In the genomic region with DNA sequence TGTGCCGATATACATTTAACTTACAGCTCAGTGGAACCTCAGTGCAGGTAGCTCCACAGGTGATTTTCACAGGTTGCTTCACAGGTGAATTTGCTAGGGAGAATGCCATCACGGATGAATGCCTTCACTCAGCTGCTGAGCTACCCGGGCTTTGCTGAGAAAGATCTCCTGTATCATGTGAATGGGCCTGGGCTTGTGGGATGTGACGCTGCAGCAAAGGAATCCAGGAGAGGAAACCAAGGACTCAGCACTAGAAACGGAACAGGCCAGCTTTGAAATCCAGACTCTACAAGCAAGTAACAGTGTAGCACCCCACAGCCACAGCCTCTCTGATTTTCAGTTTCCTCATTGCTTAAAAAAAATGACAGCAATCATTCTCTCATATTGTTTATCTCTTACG, we compare ENCODE assay signal across 18 cellular contexts.
A peak's percentile ranks its signal among the peaks of the same experiment; 100 is the strongest.
DNase-seq lines count a peak whose midpoint lies in the region; FAIRE-seq and TF ChIP-seq lines count a peak whose summit lies in the region.
"Had no signal": no experiment of that assay in that cellular context is flagged by ENCODE, and none has a peak within 500 bp of the region (broad histone marks: within the 10 kb centered on the region; RNA-seq: fewer than 3 reads in every experiment).

No MANE protein-coding gene starts in this region.

- H3K27me3 ChIP-seq in esophagus squamous epithelium = no peaks in the 10 kb centered on the region
- no peaks in the 10 kb centered on the region for H3K27me3 ChIP-seq in thyroid gland
- H3K27me3 ChIP-seq in SJCRH30 = no peaks in the 10 kb centered on the region
- H3K27me3 ChIP-seq: BE2C had no signal

- H3K9me3 ChIP-seq in esophagus squamous epithelium (no peaks in the 10 kb centered on the region), thyroid gland (no peaks in the 10 kb centered on the region), SJCRH30 (replicated peaks) (no peaks in the 10 kb centered on the region)
- H3K9me3 ChIP-seq: A549, HAP-1 had no signal

- H3K4me3 ChIP-seq in epithelial cell of esophagus (ENCODE audit: low read length) = no peak overlapping the region
- H3K4me3 ChIP-seq in esophagus squamous epithelium = no peak overlapping the region
- no peak overlapping the region for H3K4me3 ChIP-seq in thyroid gland (replicated peaks in 1 of 3)
- H3K4me3 ChIP-seq in SJCRH30 = no peak overlapping the region
- H3K4me3 ChIP-seq: A549, HAP-1 had no signal

- H3K27ac ChIP-seq in esophagus squamous epithelium = peak overlapping the region in 3 of 4 donors; percentile 4 to 42 (median 18)
- no peak overlapping the region for H3K27ac ChIP-seq in thyroid gland
- H3K27ac ChIP-seq in SJCRH30 = no peak overlapping the region
- H3K27ac ChIP-seq: A549, C4-2B had no signal

- no peak for FAIRE-seq in D721Med (lab: Jason Lieb, UNC)
- FAIRE-seq: A549, GM12892, H1 had no signal

- DNase-seq in epithelial cell of esophagus (ENCODE audit: low read depth) (peak; percentile 79), esophagus squamous epithelium (lab: John Stamatoyannopoulos, UW) (no peak), kidney tubule cell (ENCODE audit: low spot score) (peak; percentile 85), thyroid gland (peak; percentile 8 to 10), SJCRH30 (no peak), cerebellum (ENCODE audit: low spot score) (no peak), D721Med (ENCODE audit: insufficient read length, low spot score) (no peak)
- DNase-seq: BE2C; CD4-positive, alpha-beta memory T cell; DMS153; DMS79 treated with DMSO at 0.1 percent for 48 hours; GDM1; HFFc6 had no signal

- intact Hi-C loops in esophagus squamous epithelium (cut with DNase I) (no loop called here), thyroid gland (cut with DNase I) (no loop called here)

- peaks cover 0 to 49% (median 11%) of the 10 kb centered on the region in 3 donors for H3K4me1 ChIP-seq in esophagus squamous epithelium
- H3K4me1 ChIP-seq in thyroid gland = no peaks in the 10 kb centered on the region
- no peaks in the 10 kb centered on the region for H3K4me1 ChIP-seq in SJCRH30
- H3K4me1 ChIP-seq: A549, BE2C, HAP-1 had no signal

- WGBS in esophagus squamous epithelium, 2 donors = 39 to 50% methylated on average over 4 to 6 of the region's 6 CpGs
- WGBS in thyroid gland, 2 donors = 62 to 74% methylated on average over 6 of the region's 6 CpGs

- no peaks in the 10 kb centered on the region for H3K36me3 ChIP-seq in esophagus squamous epithelium
- no peaks in the 10 kb centered on the region for H3K36me3 ChIP-seq in thyroid gland
- H3K36me3 ChIP-seq in SJCRH30 = no peaks in the 10 kb centered on the region
- H3K36me3 ChIP-seq: BE2C, HAP-1 had no signal

- no peak for TF ChIP-seq CTCF in epithelial cell of esophagus (IDR thresholded peaks at IDR 0.05; ENCODE audit: insufficient read depth, low read depth, low read length, missing control alignments)
- TF ChIP-seq CTCF in esophagus squamous epithelium (IDR thresholded peaks at IDR 0.05) = no peak
- no peak for TF ChIP-seq CTCF in thyroid gland (IDR thresholded peaks at IDR 0.05)
- TF ChIP-seq CTCF in D721Med (IDR thresholded peaks at IDR 0.05; ENCODE audit: insufficient read depth, missing control alignments) = no peak

- TF ChIP-seq POLR2A in esophagus squamous epithelium (IDR thresholded peaks at IDR 0.05) = no peak
- no peak for TF ChIP-seq POLR2A in thyroid gland (IDR thresholded peaks at IDR 0.05)

Comparison
In these comparisons a context has a peak if more than half of its experiments do, and no peak if none do; other contexts are left out.
1. DNase-seq: peak in epithelial cell of esophagus (single experiment), kidney tubule cell (single experiment) and thyroid gland (2 of 2); none in esophagus squamous epithelium (single experiment), SJCRH30 (0 of 2), cerebellum (single experiment) and D721Med (single experiment).
2. H3K27ac ChIP-seq: peak in esophagus squamous epithelium (3 of 4); none in thyroid gland (0 of 3) and SJCRH30 (single experiment).